1 cellular context compared by ENCODE assay signal in genomic region chr12:49920241-49920914, GRCh38.
TF ChIP-seq lines count a peak whose summit lies in the region.

No MANE protein-coding gene starts in this region.

TF ChIP-seq in WTC11, 78 proteins besides CTCF, POLR2A, EP300 and RAD21 (continued from another document):
- TF ChIP-seq ARID4B (CRISPR knock-in tag; IDR thresholded peaks at IDR 0.05; ENCODE audit: borderline replicate concordance), result no peak
